Comparison of ENCODE assay signal across 1 cellular context in genomic region chr11:107014871-107015270, GRCh38.
TF ChIP-seq lines count a peak whose summit lies in the region.

No MANE protein-coding gene starts in this region.

TF ChIP-seq in SK-N-SH, 30 proteins besides CTCF, POLR2A, EP300 and RAD21 (continued from another document):
- TF ChIP-seq JUND (IDR thresholded peaks at IDR 0.05) = peak; percentile 53; the same call in 1 of the 2 replicates
- no peak for TF ChIP-seq RFX5 (IDR thresholded peaks at IDR 0.05; ENCODE audit: low read length)
- TF ChIP-seq FOSL2 (IDR thresholded peaks at IDR 0.05; ENCODE audit: borderline replicate concordance, low read depth) = peak; percentile 60
